In genomic region chrX:111095974-111096870, GRCh38 we compare ENCODE assay signal across 7 cellular contexts. TPM values are rescaled to one million over a fixed set of nuclear protein-coding genes. Genes with fewer than 3 reads are reported as not detected.
DNase-seq lines count a peak whose midpoint lies in the region; ATAC-seq, FAIRE-seq and TF ChIP-seq lines count a peak whose summit lies in the region.

PAK3 (plus strand) TSS chrX:111096191; CDS start chrX:111123104, 26,913 bp downstream.

- H3K4me1 ChIP-seq in colonic mucosa = peaks cover 3% of the 10 kb centered on the region
- no peaks in the 10 kb centered on the region for H3K4me1 ChIP-seq in left lung

- no peak within 1 kb of the TSS for H3K27ac Mint-ChIP-seq in IgD-negative memory B cell
- no peak within 1 kb of the TSS for H3K27ac Mint-ChIP-seq in stimulated activated naive B cell treated with anti-CD40 and anti-IgM and Interleukin-4, amounts not matched to agents 10 μg/mL and 1 μg/mL and 100 μg/mL, for 72 hours

- no peak for TF ChIP-seq POLR2A in GM12892 (IDR thresholded peaks at IDR 0.05; ENCODE audit: low read depth, low read length)

- H3K9me3 ChIP-seq in colonic mucosa (no peaks in the 10 kb centered on the region), left lung (no peaks in the 10 kb centered on the region)

- H3K27me3 Mint-ChIP-seq in IgD-negative memory B cell = peaks cover 20% of the 10 kb centered on the region
- H3K27me3 Mint-ChIP-seq in stimulated activated naive B cell treated with anti-CD40 and anti-IgM and Interleukin-4, amounts not matched to agents 10 μg/mL and 1 μg/mL and 100 μg/mL, for 72 hours = peaks cover 29 to 52% of the 10 kb centered on the region in 2 donors

- peak within 1 kb of the TSS in 1 of 2 donors; percentile 52 for H3K9ac ChIP-seq in colonic mucosa (ENCODE audit: low read depth in 2 of 2, low read length in 2 of 2)

- no peaks in the 10 kb centered on the region for H3K36me3 ChIP-seq in colonic mucosa
- no peaks in the 10 kb centered on the region for H3K36me3 ChIP-seq in left lung

- intact Hi-C loops in colonic mucosa (cut with DNase I) = loop anchor here (10.0 kb wide), 1 partner anchor 241 kb away; no protein-coding TSS in a partner anchor
- intact Hi-C loops in left lung (cut with DNase I) = no loop called here

- TF ChIP-seq CTCF in colonic mucosa (IDR thresholded peaks at IDR 0.05) (no peak), left lung (IDR thresholded peaks at IDR 0.05) (no peak)

- no peak for FAIRE-seq in GM12892 (lab: Jason Lieb, UNC)

- H3K4me3 ChIP-seq in colonic mucosa (peak within 1 kb of the TSS; percentile 33), left lung (peak within 1 kb of the TSS; percentile 35 to 38)

- DNase-seq in T follicular helper cell (ENCODE audit: low read depth) (peak; percentile 22), colonic mucosa (peak; percentile 22), left lung (peak; percentile 40 to 41), GM12892 (ENCODE audit: insufficient read length) (no peak)
- DNase-seq in stimulated activated naive B cell treated with anti-CD40 and anti-IgM and Interleukin-4, amounts not matched to agents 10 μg/mL and 1 μg/mL and 100 μg/mL, for 72 hours = no peak

- peaks cover 2 to 10% (median 8%) of the 10 kb centered on the region in 3 donors for H3K4me1 Mint-ChIP-seq in IgD-negative memory B cell
- peaks cover 11 to 14% of the 10 kb centered on the region in 2 donors for H3K4me1 Mint-ChIP-seq in stimulated activated naive B cell treated with anti-CD40 and anti-IgM and Interleukin-4, amounts not matched to agents 10 μg/mL and 1 μg/mL and 100 μg/mL, for 72 hours

- H3K27me3 ChIP-seq in colonic mucosa = peaks cover 15% of the 10 kb centered on the region
- H3K27me3 ChIP-seq in left lung = peaks cover 18 to 28% of the 10 kb centered on the region in 2 donors

- H3K9me3 Mint-ChIP-seq in IgD-negative memory B cell = peaks cover 0 to 1% (median 0%) of the 10 kb centered on the region in 3 donors
- no peaks in the 10 kb centered on the region for H3K9me3 Mint-ChIP-seq in stimulated activated naive B cell treated with anti-CD40 and anti-IgM and Interleukin-4, amounts not matched to agents 10 μg/mL and 1 μg/mL and 100 μg/mL, for 72 hours

- H3K27ac ChIP-seq in colonic mucosa (no peak within 1 kb of the TSS), left lung (no peak within 1 kb of the TSS)

- no peaks in the 10 kb centered on the region for H3K36me3 Mint-ChIP-seq in IgD-negative memory B cell
- no peaks in the 10 kb centered on the region for H3K36me3 Mint-ChIP-seq in stimulated activated naive B cell treated with anti-CD40 and anti-IgM and Interleukin-4, amounts not matched to agents 10 μg/mL and 1 μg/mL and 100 μg/mL, for 72 hours

- peak within 1 kb of the TSS; percentile 76 to 94 (median 87) for H3K4me3 Mint-ChIP-seq in IgD-negative memory B cell
- peak within 1 kb of the TSS; percentile 66 to 80 for H3K4me3 Mint-ChIP-seq in stimulated activated naive B cell treated with anti-CD40 and anti-IgM and Interleukin-4, amounts not matched to agents 10 μg/mL and 1 μg/mL and 100 μg/mL, for 72 hours

- peak; percentile 70 for ATAC-seq in GM18907 (IDR thresholded peaks at IDR 0.05; ENCODE audit: unreplicated experiment)
- ATAC-seq in left lung = peak; percentile 93
- peak; percentile 50 to 56 for ATAC-seq in stimulated activated naive B cell treated with anti-CD40 and anti-IgM and Interleukin-4, amounts not matched to agents 10 μg/mL and 1 μg/mL and 100 μg/mL, for 72 hours (replicated peaks)

RNA-seq across cellular contexts. Expression of gene PAK3, which starts in this region (rescaled TPM):
- 0.19 TPM for polyA plus RNA-seq in IgD-negative memory B cell
- total RNA-seq in colonic mucosa (under 1 TPM; 0.25 to 0.66 TPM), left lung (1 to 10 TPM; 2.1 to 3.1 TPM)
- polyA plus RNA-seq in GM12892 (2012; ENCODE audit: missing spikeins) = not detected

Comparison
In these comparisons a context has a peak if more than half of its experiments do, and no peak if none do; other contexts are left out.
1. Peak in DNase-seq and H3K4me3 ChIP-seq in colonic mucosa; RNA of the gene not detected or under 1 TPM.
2. DNase-seq: peak in T follicular helper cell (single experiment) and left lung (2 of 2); none in stimulated activated naive B cell treated with anti-CD40 and anti-IgM and Interleukin-4, amounts not matched to agents 10 μg/mL and 1 μg/mL and 100 μg/mL, for 72 hours (single experiment) and GM12892 (single experiment).
3. Peak in every context shown above with its lines, with median percentiles within 50 percentile points of each other: ATAC-seq.